Comparison of ENCODE assay signal across 28 cellular contexts in genomic region chr11:15468471-15468870, GRCh38.
"Had no signal": no experiment of that assay in that cellular context is flagged by ENCODE, and none has a peak within 500 bp of the region (broad histone marks: within the 10 kb centered on the region; RNA-seq: fewer than 3 reads in every experiment).

No MANE protein-coding gene starts in this region.

- H3K9me3 ChIP-seq: colonic mucosa, esophagus squamous epithelium, neutrophil, ovary, prostate gland, right atrium auricular region, tibial nerve had no signal

- H3K27ac ChIP-seq: colonic mucosa, dorsolateral prefrontal cortex, esophagus squamous epithelium, neutrophil, ovary, prostate gland, right atrium auricular region, tibial nerve, VCaP had no signal

- H3K36me3 ChIP-seq: colonic mucosa, esophagus squamous epithelium, neutrophil, ovary, prostate gland, right atrium auricular region, tibial nerve had no signal

- ATAC-seq: activated CD4-positive, CD25-positive, alpha-beta regulatory T cell treated with anti-CD3 and anti-CD28 coated beads, Interleukin-2, amount 50 U/mL, for 24 hours; activated CD8-positive, alpha-beta T cell treated with anti-CD3 and anti-CD28 coated beads, Interleukin-2, amount 10 ng/mL, durations not matched to agents 7 days and 5 days; activated naive CD8-positive, alpha-beta T cell treated with anti-CD3 and anti-CD28 coated beads, Interleukin-2, amount 50 U/mL, for 24 hours; left ventricle myocardium superior; T-cell had no signal

- H3K27me3 ChIP-seq: colonic mucosa, esophagus squamous epithelium, neutrophil, ovary, right atrium auricular region, tibial nerve had no signal

- DNase-seq: activated CD4-positive, alpha-beta T cell treated with anti-CD3 and anti-CD28 coated beads, Interleukin-2, amount 10 ng/mL, durations not matched to agents 24 days and 14 days; activated CD8-positive, alpha-beta T cell treated with anti-CD3 and anti-CD28 coated beads, Interleukin-2, amount 10 ng/mL, durations not matched to agents 7 days and 5 days; activated gamma-delta T cell; activated naive CD4-positive, alpha-beta T cell treated with anti-CD3 and anti-CD28 coated beads, Interleukin-2, amount 50 U/mL, for 16 hours; activated naive CD8-positive, alpha-beta T cell treated with anti-CD3 and anti-CD28 coated beads, Interleukin-2, amount 50 U/mL, for 24 hours; aorta; colonic mucosa; dorsolateral prefrontal cortex; esophagus squamous epithelium; foreskin melanocyte; hypothalamus; left ventricle myocardium superior; mammary epithelial cell; ovary; stimulated activated CD4-positive, alpha-beta T cell treated with anti-CD3 and anti-CD28 coated beads, Interleukin-12 subunit alpha, Interleukin-12 subunit beta, amount 100 ng/mL, for 4 hours; stimulated activated CD4-positive, alpha-beta T cell treated with anti-CD3 and anti-CD28 coated beads, Interleukin-4, amount 100 ng/mL, for 4 hours; T-cell had no signal

- H3K27ac Mint-ChIP-seq: activated CD4-positive, alpha-beta T cell treated with anti-CD3 and anti-CD28 coated beads, Interleukin-2, amount 10 ng/mL, durations not matched to agents 24 days and 14 days; activated CD8-positive, alpha-beta T cell treated with anti-CD3 and anti-CD28 coated beads, Interleukin-2, amount 10 ng/mL, durations not matched to agents 7 days and 5 days; activated naive CD8-positive, alpha-beta T cell treated with anti-CD3 and anti-CD28 coated beads, Interleukin-2, amount 50 U/mL, for 24 hours; activated T-helper 1 cell treated with anti-CD3 and anti-CD28 coated beads, Interleukin-12 subunit alpha, Interleukin-12 subunit beta, Interleukin-2, Interleukin-4 antibody, amounts not matched to agents 30 ng/mL and 10 ng/mL and 1 ng/mL, durations not matched to agents 14 hours and 24 hours and 36 hours; nephron; stimulated activated naive CD8-positive, alpha-beta T cell treated with anti-CD3 and anti-CD28 coated beads, Interleukin-15, Interleukin-2, amounts not matched to agents 100 ng/mL and 50 ng/mL, for 24 hours; T-cell; T-helper 2 cell treated with Interferon-gamma antibody and Interleukin-4, amounts not matched to agents 5 μg/mL and 100 μg/mL, for 36 hours had no signal

- H3K27me3 Mint-ChIP-seq: activated CD4-positive, alpha-beta T cell treated with anti-CD3 and anti-CD28 coated beads, Interleukin-2, amount 10 ng/mL, durations not matched to agents 24 days and 14 days; activated naive CD8-positive, alpha-beta T cell treated with anti-CD3 and anti-CD28 coated beads, Interleukin-2, amount 50 U/mL, for 24 hours; stimulated activated naive CD8-positive, alpha-beta T cell treated with anti-CD3 and anti-CD28 coated beads, Interleukin-15, Interleukin-2, amounts not matched to agents 100 ng/mL and 50 ng/mL, for 24 hours had no signal

- H3K4me1 ChIP-seq: colonic mucosa, esophagus squamous epithelium, prostate gland, right atrium auricular region, tibial nerve had no signal

- H3K36me3 Mint-ChIP-seq: T-cell had no signal

- H3K9me3 Mint-ChIP-seq: activated CD4-positive, alpha-beta T cell treated with anti-CD3 and anti-CD28 coated beads, Interleukin-2, amount 10 ng/mL, durations not matched to agents 24 days and 14 days; activated naive CD8-positive, alpha-beta T cell treated with anti-CD3 and anti-CD28 coated beads, Interleukin-2, amount 50 U/mL, for 24 hours; activated T-helper 1 cell treated with anti-CD3 and anti-CD28 coated beads, Interleukin-12 subunit alpha, Interleukin-12 subunit beta, Interleukin-2, Interleukin-4 antibody, amounts not matched to agents 30 ng/mL and 10 ng/mL and 1 ng/mL, durations not matched to agents 14 hours and 24 hours and 36 hours; nephron; T-helper 2 cell treated with Interferon-gamma antibody and Interleukin-4, amounts not matched to agents 5 μg/mL and 100 μg/mL, for 36 hours had no signal

- H3K4me3 ChIP-seq: colonic mucosa, dorsolateral prefrontal cortex, esophagus squamous epithelium, ovary, prostate gland, right atrium auricular region, tibial nerve had no signal

- FAIRE-seq: bronchial epithelial cell had no signal

- H3K4me1 Mint-ChIP-seq: activated CD4-positive, alpha-beta T cell treated with anti-CD3 and anti-CD28 coated beads, Interleukin-2, amount 10 ng/mL, durations not matched to agents 24 days and 14 days; activated naive CD8-positive, alpha-beta T cell treated with anti-CD3 and anti-CD28 coated beads, Interleukin-2, amount 50 U/mL, for 24 hours; T-cell had no signal

- H3K4me3 Mint-ChIP-seq: activated CD4-positive, alpha-beta T cell treated with anti-CD3 and anti-CD28 coated beads, Interleukin-2, amount 10 ng/mL, durations not matched to agents 24 days and 14 days; activated CD8-positive, alpha-beta T cell treated with anti-CD3 and anti-CD28 coated beads, Interleukin-2, amount 10 ng/mL, durations not matched to agents 7 days and 5 days; activated naive CD8-positive, alpha-beta T cell treated with anti-CD3 and anti-CD28 coated beads, Interleukin-2, amount 50 U/mL, for 24 hours; activated T-helper 1 cell treated with anti-CD3 and anti-CD28 coated beads, Interleukin-12 subunit alpha, Interleukin-12 subunit beta, Interleukin-2, Interleukin-4 antibody, amounts not matched to agents 30 ng/mL and 10 ng/mL and 1 ng/mL, durations not matched to agents 14 hours and 24 hours and 36 hours; nephron; stimulated activated naive CD8-positive, alpha-beta T cell treated with anti-CD3 and anti-CD28 coated beads, Interleukin-15, Interleukin-2, amounts not matched to agents 100 ng/mL and 50 ng/mL, for 24 hours; T-cell; T-helper 2 cell treated with Interferon-gamma antibody and Interleukin-4, amounts not matched to agents 5 μg/mL and 100 μg/mL, for 36 hours had no signal
